In the genomic region with DNA sequence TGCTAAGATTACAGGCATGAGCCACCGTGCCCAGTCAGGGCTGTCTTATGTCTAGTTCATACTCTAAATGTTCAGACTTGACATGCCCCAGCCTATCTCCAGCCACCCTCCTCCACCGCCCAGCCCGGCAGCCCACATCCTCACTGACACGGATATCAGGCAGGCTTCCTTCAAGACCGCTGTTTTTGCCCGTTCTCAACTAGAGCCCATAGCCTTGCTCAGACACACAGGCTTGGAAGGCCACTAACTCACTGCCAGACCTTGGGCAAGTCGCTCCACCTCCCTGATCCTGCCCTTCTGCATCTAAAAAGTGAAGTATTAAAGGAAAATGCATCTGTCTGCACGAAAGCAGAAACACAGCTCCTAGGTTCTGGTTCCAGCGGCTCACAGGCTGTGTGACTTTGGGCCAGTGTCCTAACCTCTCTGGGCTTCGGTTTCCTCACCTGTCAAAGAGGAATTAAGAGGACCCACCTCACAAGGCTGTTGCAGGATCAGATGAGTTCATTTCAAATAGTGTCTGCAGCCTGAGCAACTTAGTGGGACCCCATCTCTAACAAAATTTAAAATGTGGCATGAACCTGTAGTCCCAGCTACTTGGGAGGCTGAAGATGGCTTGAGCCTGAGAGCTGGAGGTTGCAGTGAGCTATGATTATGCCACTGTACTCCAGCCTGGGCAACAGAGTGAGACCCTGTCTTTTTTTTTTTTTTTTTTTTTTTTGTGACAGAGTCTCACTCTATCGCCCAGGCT, we compare ENCODE assay signal across 9 cellular contexts. TPM values are rescaled to one million over a fixed set of nuclear protein-coding genes. Genes with fewer than 3 reads are reported as not detected.
DNase-seq lines count a peak whose midpoint lies in the region; ATAC-seq and TF ChIP-seq lines count a peak whose summit lies in the region.
"Had no signal": no experiment of that assay in that cellular context is flagged by ENCODE, and none has a peak within 500 bp of the region (broad histone marks: within the 10 kb centered on the region; RNA-seq: fewer than 3 reads in every experiment).

No MANE protein-coding gene starts in this region.

- no TSS peak for BruUV-seq in OCI-LY7 (replicated peaks; lab: Mats Ljungman, UMichigan)

- H3K79me2 ChIP-seq in OCI-LY7 (ENCODE audit: insufficient read depth, low read depth, low read length): no peaks in the 10 kb centered on the region

- no peak for TF ChIP-seq POLR2A in ovary (IDR thresholded peaks at IDR 0.05)

- 37 to 56% (median 50%) methylated on average over 11 of the region's 11 CpGs for WGBS in ovary, 3 donors

- H3K4me3 ChIP-seq in OCI-LY7 (ENCODE audit: low read depth, low read length, poor library complexity, severe bottlenecking) (peak overlapping the region; percentile 39), mucosa of descending colon (no peak overlapping the region), ovary (no peak overlapping the region)

- peak overlapping the region; percentile 63 for H3K4me2 ChIP-seq in OCI-LY7 (ENCODE audit: low read length)

- no peaks in the 10 kb centered on the region for H3K9me3 Mint-ChIP-seq in activated naive CD4-positive, alpha-beta T cell treated with anti-CD3 and anti-CD28 coated beads for 36 hours

- H3K27me3 Mint-ChIP-seq in activated naive CD4-positive, alpha-beta T cell treated with anti-CD3 and anti-CD28 coated beads for 36 hours (ENCODE audit: low read depth): no peaks in the 10 kb centered on the region

- peak overlapping the region; percentile 95 for H3K27ac ChIP-seq in OCI-LY7 (ENCODE audit: low read depth, low read length, poor library complexity, severe bottlenecking)
- H3K27ac ChIP-seq in ovary: no peak overlapping the region

- no peaks in the 10 kb centered on the region for H3K36me3 ChIP-seq in OCI-LY7 (ENCODE audit: insufficient read depth, low read length)
- no peaks in the 10 kb centered on the region for H3K36me3 ChIP-seq in mucosa of descending colon (ENCODE audit: low read depth)
- H3K36me3 ChIP-seq in ovary: no peaks in the 10 kb centered on the region

- peak; percentile 69 for ATAC-seq in mucosa of descending colon
- no peak for ATAC-seq in HG03159 (IDR thresholded peaks at IDR 0.05; ENCODE audit: unreplicated experiment)
- ATAC-seq in HG03280 (IDR thresholded peaks at IDR 0.05; ENCODE audit: unreplicated experiment): no peak

- no peak for TF ChIP-seq EP300 in ovary (IDR thresholded peaks at IDR 0.05)

- H3K27ac Mint-ChIP-seq in activated naive CD4-positive, alpha-beta T cell treated with anti-CD3 and anti-CD28 coated beads for 36 hours: peak overlapping the region; percentile 87

- DNase-seq in CMK (ENCODE audit: low read depth) (peak; percentile 72), OCI-LY7 (ENCODE audit: low spot score) (peak; percentile 84), mucosa of descending colon (peak; percentile 33 to 80 (median 57)), ovary (no peak), middle frontal gyrus (ENCODE audit: extremely low spot score, low spot score) (no peak)
- peak; percentile 66 for DNase-seq in activated naive CD4-positive, alpha-beta T cell treated with anti-CD3 and anti-CD28 coated beads for 36 hours

- H3K4me3 Mint-ChIP-seq in activated naive CD4-positive, alpha-beta T cell treated with anti-CD3 and anti-CD28 coated beads for 36 hours: no peak overlapping the region

- H3K4me1 ChIP-seq in OCI-LY7 (ENCODE audit: insufficient read depth, low read length, poor library complexity, severe bottlenecking) (peaks cover 61% of the 10 kb centered on the region), mucosa of descending colon (ENCODE audit: low read depth) (no peaks in the 10 kb centered on the region), ovary (ENCODE audit: insufficient read depth) (no peaks in the 10 kb centered on the region)

- CTCF ChIA-PET in OCI-LY7 (lab: Charles Lee; ENCODE audit: unreplicated experiment): no interaction called here
- CTCF ChIA-PET in activated naive CD4-positive, alpha-beta T cell treated with anti-CD3 and anti-CD28 coated beads for 36 hours (lab: Charles Lee): interaction anchor here (0.7 kb wide), 1 partner anchor 285 kb away, joined by 3 read pairs; no protein-coding TSS in a partner anchor

- peak overlapping the region; percentile 1; the same call in 1 of the 2 replicates for H2AFZ ChIP-seq in OCI-LY7 (ENCODE audit: low read length)

- no peaks in the 10 kb centered on the region for H4K20me1 ChIP-seq in OCI-LY7 (ENCODE audit: insufficient read depth, low read length)

- intact Hi-C loops in OCI-LY7 (cut with micrococcal nuclease; ENCODE audit: unreplicated experiment) (loop anchor here (1.0 to 5.0 kb wide), 2 partner anchors 16 to 37 kb away; no protein-coding TSS in a partner anchor), mucosa of descending colon (cut with DNase I, micrococcal nuclease) (no loop called here), ovary (cut with DNase I) (no loop called here)
- intact Hi-C loops in activated naive CD4-positive, alpha-beta T cell treated with anti-CD3 and anti-CD28 coated beads for 36 hours (cut with micrococcal nuclease): no loop called here

- TF ChIP-seq CTCF in OCI-LY7 (conservative IDR thresholded peaks at IDR 0.05; ENCODE audit: low read length): no peak
- TF ChIP-seq CTCF in mucosa of descending colon (IDR thresholded peaks at IDR 0.05): no peak
- no peak for TF ChIP-seq CTCF in ovary (IDR thresholded peaks at IDR 0.05)

- H3K27me3 ChIP-seq in ovary: no peaks in the 10 kb centered on the region

- no peaks in the 10 kb centered on the region for H3K9me3 ChIP-seq in OCI-LY7 (ENCODE audit: low read length)
- no peaks in the 10 kb centered on the region for H3K9me3 ChIP-seq in mucosa of descending colon
- no peaks in the 10 kb centered on the region for H3K9me3 ChIP-seq in ovary

- H3K36me3 Mint-ChIP-seq in activated naive CD4-positive, alpha-beta T cell treated with anti-CD3 and anti-CD28 coated beads for 36 hours (ENCODE audit: low read depth): no peaks in the 10 kb centered on the region

- H3K9me2 ChIP-seq in OCI-LY7 (ENCODE audit: insufficient read depth, low read length): no peaks in the 10 kb centered on the region

- POLR2A ChIA-PET in OCI-LY7 (lab: Charles Lee): interaction anchor here (0.6 to 2.4 kb wide), 5 partner anchors 10 to 29 kb away, joined by 3 to 14 read pairs (median 4); no protein-coding TSS in a partner anchor

- H3K4me1 Mint-ChIP-seq in activated naive CD4-positive, alpha-beta T cell treated with anti-CD3 and anti-CD28 coated beads for 36 hours (ENCODE audit: low read depth): peaks cover 42% of the 10 kb centered on the region

RNA-seq across cellular contexts. Expression of a gene that starts 14.5 kb away (rescaled TPM):
- 54.9 and 61.8 TPM in 2 replicates for total RNA-seq in OCI-LY7 (2014; rRNA removed; shearing (Covaris generic))
- total RNA-seq in OCI-LY7 (2022): 36.8 and 37.7 TPM in 2 replicates
- 10 to 100 TPM; 15.7 to 19.4 TPM for total RNA-seq in activated naive CD4-positive, alpha-beta T cell treated with anti-CD3 and anti-CD28 coated beads for 36 hours
- 10 to 100 TPM in 1 of 3 donors, 1 to 10 TPM in 2; 3.1 to 37.1 (median 4.2) TPM for total RNA-seq in mucosa of descending colon
- 10 to 100 TPM; 28.7 to 61.6 (median 45.5) TPM for total RNA-seq in ovary
- 10 to 100 TPM; 20.1 to 37.4 TPM for polyA plus RNA-seq in ovary

RNA-seq across cellular contexts. Expression of a gene that starts 45.3 kb away (rescaled TPM):
- total RNA-seq in OCI-LY7 (2014; rRNA removed; shearing (Covaris generic)): not detected in 2 replicates
- not detected in 2 replicates for total RNA-seq in OCI-LY7 (2022)
- not detected for total RNA-seq in activated naive CD4-positive, alpha-beta T cell treated with anti-CD3 and anti-CD28 coated beads for 36 hours
- under 1 TPM in 1 of 3 donors, not detected in 2; 0.35 TPM for total RNA-seq in mucosa of descending colon
- total RNA-seq in ovary: under 1 TPM in 6 of 7 donors, not detected in 1; 0.08 to 0.74 (median 0.28) TPM
- polyA plus RNA-seq in ovary: under 1 TPM in 1 of 2 donors, not detected in 1; 0.21 TPM
- total RNA-seq: fibroblast of villous mesenchyme had no signal

Comparison
In these comparisons a context has a peak if more than half of its experiments do, and no peak if none do; other contexts are left out.
1. DNase-seq: peak in CMK (single experiment), OCI-LY7 (single experiment), activated naive CD4-positive, alpha-beta T cell treated with anti-CD3 and anti-CD28 coated beads for 36 hours (single experiment) and mucosa of descending colon (3 of 3); none in ovary (0 of 5) and middle frontal gyrus (single experiment).